In genomic region chr6:70394518-70395300, GRCh38 we compare ENCODE assay signal across 1 cellular context.
TF ChIP-seq lines count a peak whose summit lies in the region.

No MANE protein-coding gene starts in this region.

TF ChIP-seq in A549, 52 proteins besides CTCF, POLR2A, EP300 and RAD21 (continued from another document):
- TF ChIP-seq, protein P1, sequence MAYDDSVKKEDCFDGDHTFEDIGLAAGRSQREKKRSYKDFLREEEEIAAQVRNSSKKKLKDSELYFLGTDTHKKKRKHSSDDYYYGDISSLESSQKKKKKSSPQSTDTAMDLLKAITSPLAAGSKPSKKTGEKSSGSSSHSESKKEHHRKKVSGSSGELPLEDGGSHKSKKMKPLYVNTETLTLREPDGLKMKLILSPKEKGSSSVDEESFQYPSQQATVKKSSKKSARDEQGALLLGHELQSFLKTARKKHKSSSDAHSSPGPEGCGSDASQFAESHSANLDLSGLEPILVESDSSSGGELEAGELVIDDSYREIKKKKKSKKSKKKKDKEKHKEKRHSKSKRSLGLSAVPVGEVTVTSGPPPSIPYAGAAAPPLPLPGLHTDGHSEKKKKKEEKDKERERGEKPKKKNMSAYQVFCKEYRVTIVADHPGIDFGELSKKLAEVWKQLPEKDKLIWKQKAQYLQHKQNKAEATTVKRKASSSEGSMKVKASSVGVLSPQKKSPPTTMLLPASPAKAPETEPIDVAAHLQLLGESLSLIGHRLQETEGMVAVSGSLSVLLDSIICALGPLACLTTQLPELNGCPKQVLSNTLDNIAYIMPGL (CRISPR knock-in tag; IDR thresholded peaks at IDR 0.05; ENCODE audit: borderline replicate concordance) = no peak
